In genomic region chr1:22556391-22557104, GRCh38 we compare ENCODE assay signal across 26 cellular contexts. TPM values are rescaled to one million over a fixed set of nuclear protein-coding genes. Genes with fewer than 3 reads are reported as not detected.
DNase-seq lines count a peak whose midpoint lies in the region; ATAC-seq and TF ChIP-seq lines count a peak whose summit lies in the region.
"Had no signal": no experiment of that assay in that cellular context is flagged by ENCODE, and none has a peak within 500 bp of the region (broad histone marks: within the 10 kb centered on the region; RNA-seq: fewer than 3 reads in every experiment).

No MANE protein-coding gene starts in this region.

- H3K27ac Mint-ChIP-seq in GM23338 = no peak overlapping the region
- peak overlapping the region; percentile 70 for H3K27ac Mint-ChIP-seq in neural progenitor cell
- no peak overlapping the region for H3K27ac Mint-ChIP-seq in MCF 10A (ENCODE audit: low read depth, unreplicated experiment)
- H3K27ac Mint-ChIP-seq: activated CD4-positive, alpha-beta T cell treated with anti-CD3 and anti-CD28 coated beads, Interleukin-2, amount 10 ng/mL, durations not matched to agents 7 days and 5 days; activated naive CD8-positive, alpha-beta T cell; activated T-helper 2 cell treated with anti-CD3 and anti-CD28 coated beads, Interferon-gamma antibody, Interleukin-2, Interleukin-4, amounts not matched to agents 10 μg/mL and 5 μg/mL and 100 μg/mL, durations not matched to agents 14 hours and 24 hours and 36 hours had no signal

- TF ChIP-seq POLR2A in esophagus muscularis mucosa (IDR thresholded peaks at IDR 0.05; ENCODE audit: low read depth) = no peak

- peaks cover 36% of the 10 kb centered on the region for H3K27me3 Mint-ChIP-seq in GM23338 (ENCODE audit: insufficient read depth, low read depth, poor library complexity)
- peaks cover 37% of the 10 kb centered on the region for H3K27me3 Mint-ChIP-seq in neural progenitor cell (ENCODE audit: insufficient read depth, low read depth)
- peaks cover 68% of the 10 kb centered on the region for H3K27me3 Mint-ChIP-seq in MCF 10A (ENCODE audit: insufficient read depth, unreplicated experiment)

- H3K79me2 ChIP-seq in GM23338 (replicated peaks; ENCODE audit: insufficient read depth) (no peaks in the 10 kb centered on the region), neural progenitor cell (ENCODE audit: low read depth) (no peaks in the 10 kb centered on the region)
- H3K79me2 ChIP-seq: hepatocyte had no signal

- no CpG with 5 or more reads among the region's 13 CpGs for WGBS in iPS DF 6.9 (ENCODE audit: insufficient coverage, insufficient read length)
- 43% methylated on average over 13 of the region's 13 CpGs for WGBS in esophagus muscularis mucosa

- H3K36me3 Mint-ChIP-seq in GM23338 (ENCODE audit: low read depth) (no peaks in the 10 kb centered on the region), neural progenitor cell (no peaks in the 10 kb centered on the region), MCF 10A (ENCODE audit: insufficient read depth, unreplicated experiment) (no peaks in the 10 kb centered on the region)
- H3K36me3 Mint-ChIP-seq: activated naive CD8-positive, alpha-beta T cell; naive thymus-derived CD4-positive, alpha-beta T cell had no signal

- no TSS peak for BruUV-seq in MCF 10A (replicated peaks; lab: Mats Ljungman, UMichigan)

- H3K36me3 ChIP-seq in GM23338 (ENCODE audit: insufficient read depth) (no peaks in the 10 kb centered on the region), iPS DF 6.9 (ENCODE audit: control insufficient read depth, insufficient read depth, low read length) (no peaks in the 10 kb centered on the region), neural progenitor cell (no peaks in the 10 kb centered on the region), esophagus muscularis mucosa (no peaks in the 10 kb centered on the region)
- H3K36me3 ChIP-seq: BLaER1 had no signal

- POLR2A ChIA-PET in MCF 10A (lab: Yijun Ruan, JAX) = no interaction called here

- no peak for TF ChIP-seq EP300 in esophagus muscularis mucosa (IDR thresholded peaks at IDR 0.05)

- peaks cover 36% of the 10 kb centered on the region for H3K4me1 Mint-ChIP-seq in GM23338
- peaks cover 32% of the 10 kb centered on the region for H3K4me1 Mint-ChIP-seq in neural progenitor cell
- H3K4me1 Mint-ChIP-seq in MCF 10A (ENCODE audit: insufficient read depth, unreplicated experiment) = no peaks in the 10 kb centered on the region
- H3K4me1 Mint-ChIP-seq: activated CD4-positive, alpha-beta T cell treated with anti-CD3 and anti-CD28 coated beads, Interleukin-2, amount 10 ng/mL, durations not matched to agents 7 days and 5 days had no signal

- no peaks in the 10 kb centered on the region for H4K20me1 ChIP-seq in GM23338 (replicated peaks; ENCODE audit: insufficient read depth)
- H4K20me1 ChIP-seq in neural progenitor cell (ENCODE audit: low read depth) = peaks cover 8% of the 10 kb centered on the region

- H3K4me1 ChIP-seq in GM23338 (ENCODE audit: insufficient read depth) (peaks cover 28% of the 10 kb centered on the region), iPS DF 6.9 (ENCODE audit: control insufficient read depth, insufficient read depth, low read length) (peaks cover 11% of the 10 kb centered on the region), neural progenitor cell (peaks cover 9% of the 10 kb centered on the region), esophagus muscularis mucosa (no peaks in the 10 kb centered on the region)
- H3K4me1 ChIP-seq: BLaER1, Caco-2, foreskin keratinocyte had no signal

- ATAC-seq in GM23338 = peak; percentile 84
- no peak for ATAC-seq in HG03135 (IDR thresholded peaks at IDR 0.05; ENCODE audit: unreplicated experiment)
- ATAC-seq in HG02973 (IDR thresholded peaks at IDR 0.05; ENCODE audit: unreplicated experiment) = no peak
- ATAC-seq: foreskin keratinocyte; naive thymus-derived CD4-positive, alpha-beta T cell had no signal

- H2AFZ ChIP-seq in GM23338 (peak overlapping the region; percentile 98), neural progenitor cell (replicated peaks) (no peak overlapping the region)
- H2AFZ ChIP-seq: hepatocyte had no signal

- H3K4me3 ChIP-seq in GM23338 (peak overlapping the region; percentile 36; the same call in 1 of the 2 replicates), iPS DF 6.9 (ENCODE audit: low read length) (no peak overlapping the region), neural progenitor cell (no peak overlapping the region), esophagus muscularis mucosa (no peak overlapping the region)
- H3K4me3 ChIP-seq: BLaER1, dorsolateral prefrontal cortex, hepatocyte had no signal

- CTCF ChIA-PET in MCF 10A (lab: Yijun Ruan, JAX) = no interaction called here

- H3K9me3 Mint-ChIP-seq in GM23338 (no peaks in the 10 kb centered on the region), neural progenitor cell (no peaks in the 10 kb centered on the region), MCF 10A (ENCODE audit: unreplicated experiment) (no peaks in the 10 kb centered on the region)
- H3K9me3 Mint-ChIP-seq: activated CD4-positive, alpha-beta T cell treated with anti-CD3 and anti-CD28 coated beads, Interleukin-2, amount 10 ng/mL, durations not matched to agents 7 days and 5 days; activated T-helper 2 cell treated with anti-CD3 and anti-CD28 coated beads, Interferon-gamma antibody, Interleukin-2, Interleukin-4, amounts not matched to agents 10 μg/mL and 5 μg/mL and 100 μg/mL, durations not matched to agents 14 hours and 24 hours and 36 hours; central memory CD8-positive, alpha-beta T cell had no signal

- H3K27me3 ChIP-seq in GM23338 (ENCODE audit: insufficient read depth) = peaks cover 5% of the 10 kb centered on the region; the same call in 1 of the 2 replicates
- H3K27me3 ChIP-seq in iPS DF 6.9 (ENCODE audit: control insufficient read depth, insufficient read depth, low read length) = no peaks in the 10 kb centered on the region
- peaks cover 69% of the 10 kb centered on the region for H3K27me3 ChIP-seq in neural progenitor cell
- peaks cover 0 to 98% (median 3%) of the 10 kb centered on the region in 4 donors for H3K27me3 ChIP-seq in esophagus muscularis mucosa

- H3K9me3 ChIP-seq in iPS DF 6.9 (ENCODE audit: control insufficient read depth, insufficient read depth, low read length) (no peaks in the 10 kb centered on the region), neural progenitor cell (ENCODE audit: low read depth) (no peaks in the 10 kb centered on the region), esophagus muscularis mucosa (no peaks in the 10 kb centered on the region)
- H3K9me3 ChIP-seq: BLaER1, Caco-2 had no signal

- H3F3A ChIP-seq in GM23338 (replicated peaks; ENCODE audit: low read depth) = no peaks in the 10 kb centered on the region
- H3F3A ChIP-seq in neural progenitor cell (ENCODE audit: low read depth) = peaks cover 18% of the 10 kb centered on the region

- peak overlapping the region; percentile 19; the same call in 1 of the 3 replicates for H3K4me3 Mint-ChIP-seq in GM23338
- peak overlapping the region; percentile 10 for H3K4me3 Mint-ChIP-seq in neural progenitor cell
- no peak overlapping the region for H3K4me3 Mint-ChIP-seq in MCF 10A (ENCODE audit: unreplicated experiment)
- H3K4me3 Mint-ChIP-seq: activated CD4-positive, alpha-beta T cell treated with anti-CD3 and anti-CD28 coated beads, Interleukin-2, amount 10 ng/mL, durations not matched to agents 7 days and 5 days; activated naive CD8-positive, alpha-beta T cell; central memory CD8-positive, alpha-beta T cell; naive thymus-derived CD4-positive, alpha-beta T cell had no signal

- intact Hi-C loops in esophagus muscularis mucosa (cut with DNase I) (no loop called here), MCF 10A (cut with micrococcal nuclease) (no loop called here)

- H3K9ac ChIP-seq in neural progenitor cell = no peak overlapping the region
- H3K9ac ChIP-seq: BLaER1 had no signal

- DNase-seq in GM23338 (ENCODE audit: low spot score) (peak; percentile 78), SK-N-DZ (ENCODE audit: low spot score) (peak; percentile 55), iPS DF 6.9 (ENCODE audit: low read depth, low spot score) (peak; percentile 70), neural progenitor cell (ENCODE audit: low spot score) (peak; percentile 67), esophagus muscularis mucosa (ENCODE audit: extremely low spot score) (no peak), MCF 10A (ENCODE audit: unreplicated experiment) (no peak)
- DNase-seq: activated CD4-positive, alpha-beta T cell treated with anti-CD3 and anti-CD28 coated beads, Interleukin-2, amount 10 ng/mL, durations not matched to agents 7 days and 5 days; Caco-2; dorsolateral prefrontal cortex; foreskin keratinocyte; GOT3; naive thymus-derived CD4-positive, alpha-beta T cell; NCI-H2171 treated with DMSO at 0.1 percent for 48 hours; posterior cingulate gyrus had no signal

- H3K4me2 ChIP-seq in GM23338 = peak overlapping the region; percentile 62; the same call in 1 of the 2 replicates
- peak overlapping the region; percentile 58 for H3K4me2 ChIP-seq in neural progenitor cell
- H3K4me2 ChIP-seq: BLaER1, hepatocyte had no signal

- H3K9me2 ChIP-seq in GM23338 (ENCODE audit: insufficient read depth) = no peaks in the 10 kb centered on the region

- H3K27ac ChIP-seq in GM23338 (ENCODE audit: low read depth) (no peak overlapping the region), iPS DF 6.9 (ENCODE audit: low read length) (no peak overlapping the region), neural progenitor cell (no peak overlapping the region), esophagus muscularis mucosa (replicated peaks in 1 of 4) (no peak overlapping the region)
- H3K27ac ChIP-seq: BLaER1, dorsolateral prefrontal cortex, epithelial cell of prostate, foreskin keratinocyte, hepatocyte had no signal

- TF ChIP-seq CTCF in GM23338 (conservative IDR thresholded peaks at IDR 0.05; ENCODE audit: low read depth in 2 of 2) (no peak), neural progenitor cell (IDR thresholded peaks at IDR 0.05) (no peak), esophagus muscularis mucosa (IDR thresholded peaks at IDR 0.05) (no peak), MCF 10A (IDR thresholded peaks at IDR 0.05; ENCODE audit: unreplicated experiment) (no peak)

RNA-seq across cellular contexts. Expression of gene EPHA8, which starts 6.7 kb away (rescaled TPM):
- total RNA-seq in GM23338 (2014; rRNA removed; shearing (Covaris generic)) = 2.0 and 5.0 TPM in 2 replicates
- polyA plus RNA-seq in GM23338 (2016; fragmentation: Nextera tagmentation; extraction: Ambion mirVana) = 2.0 and 2.3 TPM in 2 replicates
- polyA plus RNA-seq in SK-N-DZ (2014; cell fraction: cytosol; rRNA removed) = 0.07 and 0.25 TPM in 2 replicates
- polyA plus RNA-seq in SK-N-DZ (2014; cell fraction: nucleus; rRNA removed) = 0.08 and 0.50 TPM in 2 replicates
- total RNA-seq in neural progenitor cell (ENCODE audit: low replicate concordance) = 0.46 TPM in 1 of 2 replicates, not detected in the other
- not detected for total RNA-seq in esophagus muscularis mucosa
- total RNA-seq in MCF 10A (2022) = not detected in 2 replicates
- total RNA-seq: A673; activated CD4-positive, alpha-beta T cell treated with anti-CD3 and anti-CD28 coated beads, Interleukin-2, amount 10 ng/mL, durations not matched to agents 7 days and 5 days; activated T-helper 2 cell treated with anti-CD3 and anti-CD28 coated beads, Interferon-gamma antibody, Interleukin-2, Interleukin-4, amounts not matched to agents 10 μg/mL and 5 μg/mL and 100 μg/mL, durations not matched to agents 14 hours and 24 hours and 36 hours; Caco-2; Daoy; foreskin keratinocyte; hepatocyte; naive thymus-derived CD4-positive, alpha-beta T cell; T-helper 2 cell treated with Interferon-gamma antibody and Interleukin-4, amounts not matched to agents 100 ng/mL and 5 ng/mL, for 36 hours; ureter had no signal
- polyA plus RNA-seq: foreskin keratinocyte; hepatocyte; naive thymus-derived CD4-positive, alpha-beta T cell had no signal

Comparison
In these comparisons a context has a peak if more than half of its experiments do, and no peak if none do; other contexts are left out.
1. DNase-seq: peak in GM23338 (single experiment), SK-N-DZ (single experiment), iPS DF 6.9 (single experiment) and neural progenitor cell (single experiment); none in esophagus muscularis mucosa (single experiment) and MCF 10A (single experiment).